18 cellular contexts compared by ENCODE assay signal in the genomic region with DNA sequence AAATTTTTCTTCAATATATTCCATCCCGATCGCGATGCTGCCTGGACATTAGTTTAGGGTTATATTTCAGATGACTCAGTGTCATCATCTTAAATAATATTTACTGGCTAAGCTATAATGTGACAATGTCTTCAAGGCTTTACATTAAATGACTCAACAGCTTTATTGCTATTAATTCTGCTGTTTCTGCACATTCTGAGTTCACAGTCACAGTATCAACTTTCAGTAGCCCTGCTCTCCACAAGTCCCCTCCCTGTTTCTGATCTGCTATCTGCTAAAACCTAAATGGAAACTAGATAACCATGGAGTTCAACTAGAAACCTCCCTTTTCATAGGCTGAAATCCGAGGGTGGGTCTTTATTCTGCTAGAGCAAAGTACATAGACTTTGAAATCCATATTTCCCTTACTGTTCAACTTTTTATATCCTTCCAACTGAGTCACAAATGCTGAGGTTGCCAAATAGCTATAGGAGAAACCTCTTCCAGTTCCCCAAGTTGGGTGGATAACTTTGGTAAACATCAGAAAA. TPM values are rescaled to one million over a fixed set of nuclear protein-coding genes. Genes with fewer than 3 reads are reported as not detected.
"Had no signal": no experiment of that assay in that cellular context is flagged by ENCODE, and none has a peak within 500 bp of the region (broad histone marks: within the 10 kb centered on the region; RNA-seq: fewer than 3 reads in every experiment).

No MANE protein-coding gene starts in this region.

- H3K27me3 ChIP-seq: transverse colon had no signal

- DNase-seq: activated CD4-positive, alpha-beta T cell treated with anti-CD3 and anti-CD28 coated beads for 1 hour; activated CD4-positive, alpha-beta T cell treated with anti-CD3 and anti-CD28 coated beads, Interleukin-2, amount 50 U/mL, for 4 hours; activated naive CD4-positive, alpha-beta T cell treated with anti-CD3 and anti-CD28 coated beads for 36 hours; activated T-cell treated with anti-CD3 and anti-CD28 coated beads for 4 hours; dorsolateral prefrontal cortex; immature natural killer cell; midbrain; stimulated activated CD4-positive, alpha-beta T cell treated with anti-CD3 and anti-CD28 coated beads, Interleukin-2, amount 100 ng/mL, for 48 hours; stimulated activated naive CD4-positive, alpha-beta T cell; transverse colon had no signal

- H3K4me1 ChIP-seq: transverse colon had no signal

- H3K9me3 ChIP-seq: transverse colon had no signal

- ATAC-seq: activated T-helper 17 cell treated with anti-CD3 and anti-CD28 coated beads, Interleukin-2, amount 50 U/mL, for 72 hours had no signal

- H3K4me3 ChIP-seq: dorsolateral prefrontal cortex, lung, transverse colon had no signal

- H3K27ac ChIP-seq: dorsolateral prefrontal cortex, transverse colon, VCaP had no signal

- H3K36me3 ChIP-seq: transverse colon had no signal

- FAIRE-seq: astrocyte had no signal

RNA-seq across cellular contexts. Expression of a gene that starts 5.4 kb away (rescaled TPM):
- total RNA-seq: activated naive CD4-positive, alpha-beta T cell treated with anti-CD3 and anti-CD28 coated beads for 36 hours; astrocyte; chondrocyte; neural crest cell; osteocyte had no signal
- polyA plus RNA-seq: immature natural killer cell had no signal

RNA-seq across cellular contexts. Expression of a gene that starts 58.5 kb away (rescaled TPM):
- total RNA-seq: osteocyte, pulmonary artery endothelial cell had no signal
